In genomic region chr5:1161832-1162229, GRCh38 we compare ENCODE assay signal across 11 cellular contexts. TPM values are rescaled to one million over a fixed set of nuclear protein-coding genes. Genes with fewer than 3 reads are reported as not detected.
DNase-seq lines count a peak whose midpoint lies in the region; FAIRE-seq and TF ChIP-seq lines count a peak whose summit lies in the region.
"Had no signal": no experiment of that assay in that cellular context is flagged by ENCODE, and none has a peak within 500 bp of the region (broad histone marks: within the 10 kb centered on the region; RNA-seq: fewer than 3 reads in every experiment).

No MANE protein-coding gene starts in this region.

- FAIRE-seq in small intestine (lab: Jason Lieb, UNC) = no peak
- FAIRE-seq: GM12878 had no signal

- peaks cover 0 to 9% (median 5%) of the 10 kb centered on the region in 8 donors for H3K9me3 Mint-ChIP-seq in CD4-positive, alpha-beta memory T cell
- peaks cover 2% of the 10 kb centered on the region for H3K9me3 Mint-ChIP-seq in activated naive CD8-positive, alpha-beta T cell treated with anti-CD3 and anti-CD28 coated beads for 36 hours

- peaks cover 0 to under 1% of the 10 kb centered on the region in 2 donors for H3K27me3 ChIP-seq in small intestine (ENCODE audit: control insufficient read depth in 2 of 2, insufficient read depth in 2 of 2, low read length in 2 of 2)
- peaks cover 1% of the 10 kb centered on the region for H3K27me3 ChIP-seq in CD4-positive, alpha-beta memory T cell (ENCODE audit: insufficient read depth, low read length)
- H3K27me3 ChIP-seq: ascending aorta had no signal

- DNase-seq in SW480 (ENCODE audit: low spot score) = peak; percentile 63
- DNase-seq in hippocampal formation (lab: John Stamatoyannopoulos, UW) = peak; percentile 31 to 39
- DNase-seq in small intestine = peak; percentile 48
- DNase-seq in CD4-positive, alpha-beta memory T cell = no peak
- DNase-seq in DMS114 treated with DMSO at 0.1 percent for 48 hours (lab: John Stamatoyannopoulos, UW; ENCODE audit: unreplicated experiment) = no peak
- no peak for DNase-seq in activated T-cell treated with anti-CD3 and anti-CD28 coated beads, Interleukin-2, amount 50 U/mL, for 48 hours
- DNase-seq in activated naive CD8-positive, alpha-beta T cell treated with anti-CD3 and anti-CD28 coated beads for 36 hours = no peak
- DNase-seq: T-helper 2 cell had no signal

- no peaks in the 10 kb centered on the region for H3K9me3 ChIP-seq in small intestine (ENCODE audit: control insufficient read depth, low read depth)
- no peaks in the 10 kb centered on the region for H3K9me3 ChIP-seq in CD4-positive, alpha-beta memory T cell (ENCODE audit: control insufficient read depth in 1 of 2, low read length in 2 of 2)
- H3K9me3 ChIP-seq: ascending aorta had no signal

- intact Hi-C loops in CD4-positive, alpha-beta memory T cell (cut with micrococcal nuclease) = no loop called here

- H3K4me1 ChIP-seq in small intestine (ENCODE audit: control insufficient read depth in 2 of 2, insufficient read depth in 1 of 2, low read depth in 1 of 2, low read length in 1 of 2) = peaks cover 0 to 2% of the 10 kb centered on the region in 2 donors
- no peaks in the 10 kb centered on the region for H3K4me1 ChIP-seq in CD4-positive, alpha-beta memory T cell (ENCODE audit: insufficient read depth, low read length)
- H3K4me1 ChIP-seq: ascending aorta had no signal

- H3K27me3 Mint-ChIP-seq in CD4-positive, alpha-beta memory T cell = peaks cover 27 to 39% of the 10 kb centered on the region in 2 donors
- H3K27me3 Mint-ChIP-seq in activated naive CD8-positive, alpha-beta T cell treated with anti-CD3 and anti-CD28 coated beads for 36 hours = peaks cover 22% of the 10 kb centered on the region

- no peak overlapping the region for H3K27ac Mint-ChIP-seq in CD4-positive, alpha-beta memory T cell
- no peak overlapping the region for H3K27ac Mint-ChIP-seq in activated naive CD8-positive, alpha-beta T cell treated with anti-CD3 and anti-CD28 coated beads for 36 hours

- no peak overlapping the region for H3K4me3 ChIP-seq in small intestine (ENCODE audit: low read depth in 1 of 2, low read length in 2 of 2)
- H3K4me3 ChIP-seq in CD4-positive, alpha-beta memory T cell (ENCODE audit: low read length in 2 of 2) = no peak overlapping the region
- H3K4me3 ChIP-seq: ascending aorta, GM12878 had no signal

- peaks cover 0 to 6% (median under 1%) of the 10 kb centered on the region in 4 donors for H3K4me1 Mint-ChIP-seq in CD4-positive, alpha-beta memory T cell
- no peaks in the 10 kb centered on the region for H3K4me1 Mint-ChIP-seq in activated naive CD8-positive, alpha-beta T cell treated with anti-CD3 and anti-CD28 coated beads for 36 hours

- POLR2A ChIA-PET in CD4-positive, alpha-beta memory T cell (lab: Charles Lee; ENCODE audit: partially characterized antibody) = no interaction called here

- no peaks in the 10 kb centered on the region for H3K36me3 ChIP-seq in small intestine (ENCODE audit: control insufficient read depth in 2 of 2, insufficient read depth in 2 of 2, low read length in 2 of 2)
- no peaks in the 10 kb centered on the region for H3K36me3 ChIP-seq in CD4-positive, alpha-beta memory T cell (ENCODE audit: insufficient read depth, low read length)
- H3K36me3 ChIP-seq: ascending aorta had no signal

- CTCF ChIA-PET in CD4-positive, alpha-beta memory T cell (lab: Charles Lee; ENCODE audit: partially characterized antibody) = interaction anchor here (1.0 to 1.3 kb wide), 2 partner anchors 11 to 483 kb away, joined by 3 to 6 read pairs; no protein-coding TSS in a partner anchor

- 17 to 54% (median 28%) methylated on average over 16 to 19 of the region's 19 CpGs for WGBS in small intestine, 3 donors

- peaks cover 0 to 4% of the 10 kb centered on the region in 2 donors for H3K36me3 Mint-ChIP-seq in CD4-positive, alpha-beta memory T cell
- H3K36me3 Mint-ChIP-seq in activated naive CD8-positive, alpha-beta T cell treated with anti-CD3 and anti-CD28 coated beads for 36 hours = no peaks in the 10 kb centered on the region

- TF ChIP-seq RAD21 in Ishikawa (IDR thresholded peaks at IDR 0.05; ENCODE audit: low read depth) = no peak

- no peak overlapping the region for H3K4me3 Mint-ChIP-seq in CD4-positive, alpha-beta memory T cell
- no peak overlapping the region for H3K4me3 Mint-ChIP-seq in activated naive CD8-positive, alpha-beta T cell treated with anti-CD3 and anti-CD28 coated beads for 36 hours

- TF ChIP-seq EP300 in Ishikawa (IDR thresholded peaks at IDR 0.05; ENCODE audit: borderline replicate concordance) = peak; percentile 54; the same call in 1 of the 2 replicates

- H3K27ac ChIP-seq in small intestine (ENCODE audit: low read depth in 1 of 2, low read length in 1 of 2) = peak overlapping the region; percentile 76 to 82
- no peak overlapping the region for H3K27ac ChIP-seq in CD4-positive, alpha-beta memory T cell (ENCODE audit: low read depth, low read length)
- H3K27ac ChIP-seq: ascending aorta had no signal

TF ChIP-seq in Ishikawa, 13 proteins besides CTCF, POLR2A, EP300 and RAD21:
- TF ChIP-seq USF1 (IDR thresholded peaks at IDR 0.05) = no peak; the same call in 1 of the 2 replicates
- no peak; the same call in 1 of the 2 replicates for TF ChIP-seq TCF12 (IDR thresholded peaks at IDR 0.05; ENCODE audit: low read depth)
- no peak for TF ChIP-seq FOXM1 (IDR thresholded peaks at IDR 0.05; ENCODE audit: borderline replicate concordance, low read depth)
- peak; percentile 27; the same call in 1 of the 2 replicates for TF ChIP-seq MAX (IDR thresholded peaks at IDR 0.05)
- TF ChIP-seq CEBPB (IDR thresholded peaks at IDR 0.05) = no peak
- TF ChIP-seq EGR1 (IDR thresholded peaks at IDR 0.05) = no peak
- 0 out of 2 replicates have a peak, but pooled peaks have one; percentile 7 for TF ChIP-seq TEAD4 (IDR thresholded peaks at IDR 0.05)
- TF ChIP-seq CREB1 (IDR thresholded peaks at IDR 0.05; ENCODE audit: low read depth) = no peak
- no peak for TF ChIP-seq TAF1 (IDR thresholded peaks at IDR 0.05; ENCODE audit: low read depth)
- TF ChIP-seq REST (IDR thresholded peaks at IDR 0.05; ENCODE audit: low read depth) = no peak
- peak; percentile 16; the same call in 1 of the 2 replicates for TF ChIP-seq ZBTB7A (IDR thresholded peaks at IDR 0.05; ENCODE audit: low read depth)
- peak; percentile 93 for TF ChIP-seq NFIC (IDR thresholded peaks at IDR 0.05)
- TF ChIP-seq YY1 (IDR thresholded peaks at IDR 0.05; ENCODE audit: low read depth) = no peak

RNA-seq across cellular contexts. Expression of gene SLC6A19, which starts 39.6 kb away (rescaled TPM):
- 100 to 1,000 TPM in 2 of 3 donors, 10 to 100 TPM in 1; 56.3 to 199 (median 192) TPM for polyA plus RNA-seq in small intestine
- not detected for total RNA-seq in CD4-positive, alpha-beta memory T cell
- polyA plus RNA-seq in CD4-positive, alpha-beta memory T cell = not detected
- not detected for total RNA-seq in activated naive CD8-positive, alpha-beta T cell treated with anti-CD3 and anti-CD28 coated beads for 36 hours
- total RNA-seq: ascending aorta had no signal

RNA-seq across cellular contexts. Expression of gene SLC12A7, which starts 50.0 kb away (rescaled TPM):
- polyA plus RNA-seq in small intestine = 10 to 100 TPM; 32.7 to 49.2 (median 39.8) TPM
- total RNA-seq in CD4-positive, alpha-beta memory T cell = 10 to 100 TPM; 30.6 to 32.9 TPM
- 10 to 100 TPM; 11.7 to 22.3 TPM for polyA plus RNA-seq in CD4-positive, alpha-beta memory T cell
- total RNA-seq in activated naive CD8-positive, alpha-beta T cell treated with anti-CD3 and anti-CD28 coated beads for 36 hours = 10 to 100 TPM; 14.0 to 14.6 TPM

Comparison
In these comparisons a context has a peak if more than half of its experiments do, and no peak if none do; other contexts are left out.
1. DNase-seq: peak in SW480 (single experiment), hippocampal formation (2 of 2) and small intestine (single experiment); none in CD4-positive, alpha-beta memory T cell (0 of 5), DMS114 treated with DMSO at 0.1 percent for 48 hours (single experiment), activated T-cell treated with anti-CD3 and anti-CD28 coated beads, Interleukin-2, amount 50 U/mL, for 48 hours (0 of 2) and activated naive CD8-positive, alpha-beta T cell treated with anti-CD3 and anti-CD28 coated beads for 36 hours (single experiment).